ENCODE assay signal across 11 cellular contexts in genomic region chr10:74787457-74787856, GRCh38.
"Had no signal": no experiment of that assay in that cellular context is flagged by ENCODE, and none has a peak within 500 bp of the region (broad histone marks: within the 10 kb centered on the region; RNA-seq: fewer than 3 reads in every experiment).

No MANE protein-coding gene starts in this region.

- H3K36me3 ChIP-seq: adrenal gland, esophagus squamous epithelium, thyroid gland had no signal

- H3K4me1 ChIP-seq: adrenal gland, esophagus squamous epithelium, thyroid gland had no signal

- H3K4me3 ChIP-seq: adrenal gland, esophagus squamous epithelium, thyroid gland had no signal

- H3K27ac ChIP-seq: adrenal gland, esophagus squamous epithelium, thyroid gland had no signal

- DNase-seq: activated CD4-positive, alpha-beta T cell treated with anti-CD3 and anti-CD28 coated beads for 1 hour; activated gamma-delta T cell; adrenal gland; effector CD8-positive, alpha-beta T cell; esophagus squamous epithelium; immature natural killer cell; kidney glomerular epithelial cell; left ventricle myocardium superior; stimulated activated CD8-positive, alpha-beta memory T cell treated with anti-CD3 and anti-CD28 coated beads, Interleukin-4, amount 100 ng/mL, for 48 hours; stimulated activated naive CD4-positive, alpha-beta T cell treated with Interleukin-2 at 50 U/mL for 16 hours; thyroid gland had no signal

- H3K27me3 ChIP-seq: adrenal gland, esophagus squamous epithelium, thyroid gland had no signal

- H3K9me3 ChIP-seq: adrenal gland, esophagus squamous epithelium, thyroid gland had no signal
